ENCODE assay signal across 25 cellular contexts in the genomic region with DNA sequence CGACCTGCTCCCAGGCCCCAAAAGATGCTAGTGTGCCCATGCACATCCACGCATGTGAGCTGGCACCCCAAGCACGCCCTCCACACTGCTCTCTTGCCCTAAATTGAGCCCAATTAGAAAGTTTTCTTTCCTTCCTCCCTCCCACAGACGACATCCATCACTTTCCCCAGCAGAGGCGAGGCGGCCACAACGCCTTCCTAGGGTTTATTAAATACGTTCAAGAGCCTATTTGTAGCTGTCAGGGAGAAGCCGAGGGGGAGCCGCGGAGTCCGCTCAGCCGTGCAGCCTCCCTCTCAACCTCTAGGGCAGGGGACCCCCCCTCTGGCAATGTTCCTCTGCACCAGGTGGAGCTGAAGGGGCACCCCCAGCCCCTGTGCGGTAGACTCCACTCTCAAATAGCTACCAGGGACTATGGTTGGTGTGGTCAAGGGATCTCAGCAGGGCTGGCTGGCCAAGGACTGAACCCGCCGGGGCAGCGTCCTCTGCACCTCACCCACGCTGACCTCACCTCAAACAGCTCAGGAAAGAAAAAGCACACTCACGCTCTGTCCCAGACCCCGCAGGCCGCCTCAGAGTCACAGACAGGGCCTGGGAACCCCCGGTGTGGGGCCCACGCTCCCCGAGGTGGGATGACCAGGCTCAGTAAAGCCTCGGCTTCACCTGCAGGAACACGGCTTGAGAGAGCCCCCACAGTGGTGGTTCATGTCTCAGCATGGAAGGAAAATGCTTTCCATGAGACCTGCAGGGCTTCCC.
"Had no signal": no experiment of that assay in that cellular context is flagged by ENCODE, and none has a peak within 500 bp of the region (broad histone marks: within the 10 kb centered on the region; RNA-seq: fewer than 3 reads in every experiment).

No MANE protein-coding gene starts in this region.

- H3K4me3 Mint-ChIP-seq: endodermal cell, immature natural killer cell, naive B cell, nephron had no signal

- H3K36me3 ChIP-seq: colonic mucosa, neutrophil, stomach, thyroid gland, upper lobe of left lung, uterus had no signal

- H3K27ac Mint-ChIP-seq: endodermal cell, immature natural killer cell, nephron had no signal

- H3K4me1 ChIP-seq: colonic mucosa, foreskin keratinocyte, stomach, thyroid gland, upper lobe of left lung, uterus had no signal

- FAIRE-seq: endothelial cell of umbilical vein, kidney had no signal

- H3K4me1 Mint-ChIP-seq: immature natural killer cell had no signal

- DNase-seq: colonic mucosa; dermis blood vessel endothelial cell; effector CD4-positive, alpha-beta T cell; erythroblast; foreskin keratinocyte; immature natural killer cell; kidney; left cardiac atrium; left ventricle myocardium superior; mesenchymal stem cell; midbrain; naive B cell; stimulated activated CD4-positive, alpha-beta T cell treated with anti-CD3 and anti-CD28 coated beads, Interleukin-2, amount 100 ng/mL, for 24 hours; stimulated activated CD4-positive, alpha-beta T cell treated with anti-CD3 and anti-CD28 coated beads, Interleukin-4, amount 100 ng/mL, for 4 hours; stimulated activated naive CD4-positive, alpha-beta T cell; stomach; thyroid gland; uterus had no signal

- H3K27ac ChIP-seq: colonic mucosa, foreskin keratinocyte, neutrophil, stomach, thyroid gland, upper lobe of left lung, uterus had no signal

- H3K4me3 ChIP-seq: colonic mucosa, lung, stomach, thyroid gland, upper lobe of left lung, uterus had no signal

- ATAC-seq: foreskin keratinocyte, sciatic nerve had no signal

- H3K27me3 ChIP-seq: colonic mucosa, neutrophil, thyroid gland, upper lobe of left lung, uterus had no signal

- H3K36me3 Mint-ChIP-seq: immature natural killer cell had no signal

- H3K9me3 Mint-ChIP-seq: endodermal cell, immature natural killer cell, nephron had no signal

- H3K9me3 ChIP-seq: colonic mucosa, neutrophil, stomach, thyroid gland, upper lobe of left lung, uterus had no signal
